In genomic region chrY:13479031-13479705, GRCh38 we compare ENCODE assay signal across 8 cellular contexts. TPM values are rescaled to one million over a fixed set of nuclear protein-coding genes. Genes with fewer than 3 reads are reported as not detected.
DNase-seq lines count a peak whose midpoint lies in the region; ATAC-seq and TF ChIP-seq lines count a peak whose summit lies in the region.

No MANE protein-coding gene starts in this region.

- no peak overlapping the region for H3K27ac Mint-ChIP-seq in endodermal cell

- ATAC-seq in HG03342 (IDR thresholded peaks at IDR 0.05; ENCODE audit: unreplicated experiment) (no peak), HG03457 (IDR thresholded peaks at IDR 0.05; ENCODE audit: unreplicated experiment) (no peak)

- peak overlapping the region; percentile 99 for H3K9ac ChIP-seq in endodermal cell (ENCODE audit: extremely low read depth, low read length, poor library complexity, severe bottlenecking)

- peak overlapping the region; percentile 87 for H3K27ac ChIP-seq in endodermal cell (ENCODE audit: low read depth, low read length)

- H3K9me3 Mint-ChIP-seq in endodermal cell: no peaks in the 10 kb centered on the region

- WGBS in endodermal cell (ENCODE audit: insufficient coverage in 1 of 2, insufficient read length in 1 of 2), 2 experiments: 0% methylated on average over 10 to 39 of the region's 39 CpGs

- H3K36me3 Mint-ChIP-seq in endodermal cell (ENCODE audit: low read depth): no peaks in the 10 kb centered on the region

- H3K4me3 ChIP-seq in endodermal cell (ENCODE audit: low read length): peak overlapping the region; percentile 98
- H3K4me3 ChIP-seq in skeletal muscle cell (ENCODE audit: low read depth, low read length): peak overlapping the region; percentile 74
- no peak overlapping the region for H3K4me3 ChIP-seq in H7 (ENCODE audit: insufficient read depth, low read depth, low read length)

- peak; percentile 23 for DNase-seq in NK-92 treated with Interleukin-12 subunit alpha and Interleukin-12 subunit beta, amount 100 ng/mL, for 24 hours (lab: John Stamatoyannopoulos, UW)
- DNase-seq in NK-92 (lab: John Stamatoyannopoulos, UW; ENCODE audit: unreplicated experiment) (no peak), T-helper 2 cell (peak in 4 of 5 experiments; percentile 30 to 83 (median 48)), endodermal cell (no peak), skeletal muscle cell (ENCODE audit: low read depth) (no peak), H7 (no peak)

- H3K4me3 Mint-ChIP-seq in endodermal cell: no peak overlapping the region

- no peaks in the 10 kb centered on the region for H3K27me3 Mint-ChIP-seq in endodermal cell (ENCODE audit: insufficient read depth)

- H3K4me1 Mint-ChIP-seq in endodermal cell: no peaks in the 10 kb centered on the region

- peaks cover 17% of the 10 kb centered on the region for H3K36me3 ChIP-seq in endodermal cell (ENCODE audit: control insufficient read depth, insufficient read depth, low read length)
- H3K36me3 ChIP-seq in H7 (replicated peaks; ENCODE audit: control insufficient read depth, insufficient read depth, low read length): no peaks in the 10 kb centered on the region

- H3K4me1 ChIP-seq in endodermal cell (ENCODE audit: control insufficient read depth, insufficient read depth, low read length): no peaks in the 10 kb centered on the region

- no peak for TF ChIP-seq CTCF in endodermal cell (conservative IDR thresholded peaks at IDR 0.05)

- no peaks in the 10 kb centered on the region for H3K9me3 ChIP-seq in endodermal cell (ENCODE audit: control insufficient read depth, low read length)

- H3K27me3 ChIP-seq in endodermal cell (ENCODE audit: control insufficient read depth, insufficient read depth, low read length, poor library complexity, severe bottlenecking) (no peaks in the 10 kb centered on the region), H7 (ENCODE audit: control insufficient read depth, insufficient read depth, low read length) (no peaks in the 10 kb centered on the region)

RNA-seq across cellular contexts. Expression of gene UTY, which starts 0.7 kb away (rescaled TPM):
- total RNA-seq in endodermal cell: 10 to 100 TPM in 1 of 2 donors, not detected in 1; 26.1 TPM
- 15.9 TPM for polyA plus RNA-seq in endodermal cell (2013, experiment 1 of 2)
- polyA plus RNA-seq in endodermal cell (2013, experiment 2 of 2): 14.4 TPM
- not detected in 2 replicates for total RNA-seq in H7 (2014; rRNA removed; shearing (Covaris generic))

Comparison
In these comparisons a context has a peak if more than half of its experiments do, and no peak if none do; other contexts are left out.
1. DNase-seq: peak in NK-92 treated with Interleukin-12 subunit alpha and Interleukin-12 subunit beta, amount 100 ng/mL, for 24 hours (single experiment) and T-helper 2 cell (4 of 5); none in NK-92 (single experiment), endodermal cell (single experiment), skeletal muscle cell (single experiment) and H7 (single experiment).